8 cellular contexts compared by ENCODE assay signal in the genomic region with DNA sequence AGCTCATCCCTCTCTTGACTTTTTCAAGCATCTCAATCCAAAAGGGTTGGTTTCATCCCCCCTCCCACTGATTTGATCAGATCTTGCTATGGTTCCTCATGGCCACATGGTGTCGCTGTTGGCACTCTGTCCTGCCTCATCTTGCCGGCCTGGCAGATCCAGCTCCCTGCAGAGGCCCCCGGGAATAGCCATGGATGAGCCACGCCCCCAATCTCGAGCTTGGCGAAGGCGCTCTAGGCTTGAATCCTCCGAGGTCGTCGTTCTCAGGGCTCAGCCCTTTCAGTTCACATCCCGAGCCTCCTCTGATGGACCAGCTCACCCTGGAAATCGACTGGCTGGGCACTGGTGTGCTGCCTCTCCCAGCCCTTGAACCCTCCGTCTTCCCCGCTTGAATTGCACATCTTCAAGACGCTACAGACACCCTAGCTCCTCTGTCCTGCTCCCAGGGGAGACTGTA.
DNase-seq lines count a peak whose midpoint lies in the region; ATAC-seq and TF ChIP-seq lines count a peak whose summit lies in the region.

No MANE protein-coding gene starts in this region.

- no peaks in the 10 kb centered on the region for H3K4me1 Mint-ChIP-seq in activated T-cell treated with anti-CD3 and anti-CD28 coated beads, Interleukin-2, amount 50 U/mL, for 4 hours (ENCODE audit: low read depth)

- H3K9me2 ChIP-seq in MM.1S (replicated peaks; ENCODE audit: insufficient read depth, low read length): no peaks in the 10 kb centered on the region

- no peaks in the 10 kb centered on the region for H3K27me3 ChIP-seq in MM.1S (replicated peaks; ENCODE audit: insufficient read depth, low read length)

- peak; percentile 81 for TF ChIP-seq CTCF in MM.1S (IDR thresholded peaks at IDR 0.05; ENCODE audit: low read length)
- TF ChIP-seq CTCF in RWPE1 (conservative IDR thresholded peaks at IDR 0.05; ENCODE audit: low read depth): peak; percentile 34; the same call in 1 of the 2 replicates

- peaks cover 4% of the 10 kb centered on the region for H3K27me3 Mint-ChIP-seq in activated T-cell treated with anti-CD3 and anti-CD28 coated beads, Interleukin-2, amount 50 U/mL, for 4 hours (ENCODE audit: low read depth)

- H3K4me3 Mint-ChIP-seq in activated T-cell treated with anti-CD3 and anti-CD28 coated beads, Interleukin-2, amount 50 U/mL, for 4 hours: no peak overlapping the region

- no peak overlapping the region; the same call in 1 of the 2 replicates for H3K4me3 ChIP-seq in MM.1S (ENCODE audit: low read length)

- H4K20me1 ChIP-seq in MM.1S (ENCODE audit: insufficient read depth, low read length): no peaks in the 10 kb centered on the region

- H2AFZ ChIP-seq in MM.1S (ENCODE audit: low read length): peak overlapping the region; percentile 52

- no peaks in the 10 kb centered on the region for H3K79me2 ChIP-seq in MM.1S (ENCODE audit: low read length)

- H3F3A ChIP-seq in MM.1S (ENCODE audit: insufficient read depth, low read length): no peaks in the 10 kb centered on the region

- H3K36me3 Mint-ChIP-seq in activated T-cell treated with anti-CD3 and anti-CD28 coated beads, Interleukin-2, amount 50 U/mL, for 4 hours (ENCODE audit: insufficient read depth): no peaks in the 10 kb centered on the region

- DNase-seq in activated T-cell treated with anti-CD3 and anti-CD28 coated beads, Interleukin-2, amount 50 U/mL, for 1 hour: peak; percentile 15
- no peak for DNase-seq in activated T-cell treated with anti-CD3 and anti-CD28 coated beads, Interleukin-2, amount 50 U/mL, for 4 hours
- DNase-seq in MM.1S: peak; percentile 32
- peak; percentile 37 for DNase-seq in RWPE1 (ENCODE audit: low spot score)
- peak; percentile 65 for DNase-seq in dedifferentiated amniotic fluid mesenchymal stem cell (ENCODE audit: extremely low spot score)
- peak; percentile 69 for DNase-seq in left lobe of liver (ENCODE audit: low spot score)
- peak in 2 of 3 donors; percentile 2 to 6 for DNase-seq in stimulated activated CD4-positive, alpha-beta T cell treated with anti-CD3 and anti-CD28 coated beads, TNF-alpha, amount 100 ng/mL, for 48 hours (ENCODE audit: low read depth in 3 of 3)

- no peak for ATAC-seq in activated T-cell treated with anti-CD3 and anti-CD28 coated beads, Interleukin-2, amount 50 U/mL, for 4 hours
- ATAC-seq in left lobe of liver: peak; percentile 99
- ATAC-seq in HG03457 (IDR thresholded peaks at IDR 0.05; ENCODE audit: unreplicated experiment): no peak

- no peaks in the 10 kb centered on the region for H3K4me1 ChIP-seq in MM.1S (ENCODE audit: low read length)

- no peaks in the 10 kb centered on the region for H3K9me3 Mint-ChIP-seq in activated T-cell treated with anti-CD3 and anti-CD28 coated beads, Interleukin-2, amount 50 U/mL, for 4 hours

- no peaks in the 10 kb centered on the region for H3K9me3 ChIP-seq in MM.1S (replicated peaks; ENCODE audit: insufficient read depth, low read length)

- H3K27ac ChIP-seq in MM.1S (ENCODE audit: low read length) (no peak overlapping the region), RWPE1 (no peak overlapping the region)

- no peaks in the 10 kb centered on the region for H3K36me3 ChIP-seq in MM.1S (replicated peaks; ENCODE audit: insufficient read depth, low read length)

- CTCF ChIA-PET in RWPE1 (lab: Yijun Ruan, JAX): interaction anchor here (0.6 to 1.2 kb wide), 9 partner anchors 12 to 1350 kb away, joined by 3 to 7 read pairs (median 3); no protein-coding TSS in a partner anchor

- H3K9ac ChIP-seq in MM.1S (ENCODE audit: low read length): no peak overlapping the region

- H3K4me2 ChIP-seq in MM.1S (ENCODE audit: low read depth, low read length): peak overlapping the region; percentile 13; the same call in 1 of the 2 replicates

- POLR2A ChIA-PET in RWPE1 (lab: Yijun Ruan, JAX; ENCODE audit: low non-redundant PET): no interaction called here
